1 cellular context compared by ENCODE assay signal in the genomic region with DNA sequence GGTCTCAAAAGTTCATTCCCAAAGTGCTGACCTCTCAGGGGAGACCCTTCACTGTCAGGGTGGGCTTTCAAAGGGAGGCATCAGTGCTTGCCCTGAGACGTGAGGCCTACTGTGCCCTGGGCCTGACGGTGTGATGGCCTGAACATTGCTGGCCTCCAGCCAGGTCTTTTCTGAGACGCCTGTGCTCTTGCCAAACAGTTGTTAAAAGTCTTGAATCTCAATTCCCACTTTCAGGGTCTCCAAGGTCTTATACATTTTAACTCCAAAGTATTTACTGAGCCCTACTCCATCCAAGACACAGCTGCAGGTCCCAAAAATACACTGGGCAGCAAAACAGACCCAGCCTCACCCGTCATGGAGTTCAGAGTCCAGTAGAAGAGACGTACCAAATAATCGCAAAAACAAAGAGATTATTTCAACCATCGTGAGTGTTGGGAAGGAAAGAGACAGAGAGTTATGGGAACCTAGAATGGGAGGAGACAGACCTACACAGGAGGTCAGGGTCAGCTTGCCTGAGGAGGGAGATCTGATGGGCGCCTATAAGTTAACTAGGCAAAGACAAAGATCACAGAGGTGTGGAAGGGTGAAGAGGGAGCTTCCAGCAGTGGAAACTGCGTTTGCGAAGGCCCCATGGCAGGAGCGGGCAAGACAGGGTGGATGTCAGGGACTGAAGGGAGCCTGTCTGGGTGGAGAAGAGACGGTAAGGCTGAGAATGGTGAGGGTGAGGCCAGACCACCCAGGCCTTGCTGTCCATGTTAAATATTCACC.
TF ChIP-seq lines count a peak whose summit lies in the region.

No MANE protein-coding gene starts in this region.

TF ChIP-seq in HepG2, 621 proteins besides CTCF, POLR2A, EP300 and RAD21 (continued from another document and continues in another):
- no peak for TF ChIP-seq TFE3 (CRISPR knock-in tag; IDR thresholded peaks at IDR 0.05)
- TF ChIP-seq, protein P1, sequence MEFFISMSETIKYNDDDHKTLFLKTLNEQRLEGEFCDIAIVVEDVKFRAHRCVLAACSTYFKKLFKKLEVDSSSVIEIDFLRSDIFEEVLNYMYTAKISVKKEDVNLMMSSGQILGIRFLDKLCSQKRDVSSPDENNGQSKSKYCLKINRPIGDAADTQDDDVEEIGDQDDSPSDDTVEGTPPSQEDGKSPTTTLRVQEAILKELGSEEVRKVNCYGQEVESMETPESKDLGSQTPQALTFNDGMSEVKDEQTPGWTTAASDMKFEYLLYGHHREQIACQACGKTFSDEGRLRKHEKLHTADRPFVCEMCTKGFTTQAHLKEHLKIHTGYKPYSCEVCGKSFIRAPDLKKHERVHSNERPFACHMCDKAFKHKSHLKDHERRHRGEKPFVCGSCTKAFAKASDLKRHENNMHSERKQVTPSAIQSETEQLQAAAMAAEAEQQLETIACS (CRISPR knock-in tag; IDR thresholded peaks at IDR 0.05) = no peak
- no peak for TF ChIP-seq ZKSCAN5 (CRISPR knock-in tag; IDR thresholded peaks at IDR 0.05)
- TF ChIP-seq GZF1 (CRISPR knock-in tag; IDR thresholded peaks at IDR 0.05) = no peak
- peak; percentile 75; the same call in 1 of the 2 replicates for TF ChIP-seq ZSCAN29 (CRISPR knock-in tag; conservative IDR thresholded peaks at IDR 0.05)
- no peak for TF ChIP-seq RFXANK (CRISPR knock-in tag; IDR thresholded peaks at IDR 0.05)
- no peak for TF ChIP-seq CC2D1A (CRISPR knock-in tag; IDR thresholded peaks at IDR 0.05)
- no peak for TF ChIP-seq IKZF4 (CRISPR knock-in tag; IDR thresholded peaks at IDR 0.05; ENCODE audit: borderline replicate concordance, low read depth, not compliant biosample characterization)
- TF ChIP-seq POLR2G (IDR thresholded peaks at IDR 0.05; ENCODE audit: low read depth, low read length) = peak; percentile 51
- no peak for TF ChIP-seq ZBTB2 (CRISPR knock-in tag; IDR thresholded peaks at IDR 0.05; ENCODE audit: low read depth)
- no peak for TF ChIP-seq ZNF101 (CRISPR knock-in tag; IDR thresholded peaks at IDR 0.05; ENCODE audit: borderline replicate concordance, low read depth)
- peak; percentile 89 for TF ChIP-seq ZFX (CRISPR knock-in tag; IDR thresholded peaks at IDR 0.05; ENCODE audit: low read depth)
- TF ChIP-seq RARG (CRISPR knock-in tag; IDR thresholded peaks at IDR 0.05; ENCODE audit: low read depth) = no peak
- 0 out of 2 replicates have a peak, but pooled peaks have one; percentile 8 for TF ChIP-seq ZNF547 (CRISPR knock-in tag; IDR thresholded peaks at IDR 0.05)
- no peak for TF ChIP-seq REXO4 (CRISPR knock-in tag; IDR thresholded peaks at IDR 0.05; ENCODE audit: borderline replicate concordance)
- TF ChIP-seq ZNF296 (CRISPR knock-in tag; conservative IDR thresholded peaks at IDR 0.05) = no peak
- no peak for TF ChIP-seq ZNF619 (CRISPR knock-in tag; IDR thresholded peaks at IDR 0.05)
- TF ChIP-seq ZNF780A (CRISPR knock-in tag; IDR thresholded peaks at IDR 0.05) = no peak
- TF ChIP-seq, protein P2, sequence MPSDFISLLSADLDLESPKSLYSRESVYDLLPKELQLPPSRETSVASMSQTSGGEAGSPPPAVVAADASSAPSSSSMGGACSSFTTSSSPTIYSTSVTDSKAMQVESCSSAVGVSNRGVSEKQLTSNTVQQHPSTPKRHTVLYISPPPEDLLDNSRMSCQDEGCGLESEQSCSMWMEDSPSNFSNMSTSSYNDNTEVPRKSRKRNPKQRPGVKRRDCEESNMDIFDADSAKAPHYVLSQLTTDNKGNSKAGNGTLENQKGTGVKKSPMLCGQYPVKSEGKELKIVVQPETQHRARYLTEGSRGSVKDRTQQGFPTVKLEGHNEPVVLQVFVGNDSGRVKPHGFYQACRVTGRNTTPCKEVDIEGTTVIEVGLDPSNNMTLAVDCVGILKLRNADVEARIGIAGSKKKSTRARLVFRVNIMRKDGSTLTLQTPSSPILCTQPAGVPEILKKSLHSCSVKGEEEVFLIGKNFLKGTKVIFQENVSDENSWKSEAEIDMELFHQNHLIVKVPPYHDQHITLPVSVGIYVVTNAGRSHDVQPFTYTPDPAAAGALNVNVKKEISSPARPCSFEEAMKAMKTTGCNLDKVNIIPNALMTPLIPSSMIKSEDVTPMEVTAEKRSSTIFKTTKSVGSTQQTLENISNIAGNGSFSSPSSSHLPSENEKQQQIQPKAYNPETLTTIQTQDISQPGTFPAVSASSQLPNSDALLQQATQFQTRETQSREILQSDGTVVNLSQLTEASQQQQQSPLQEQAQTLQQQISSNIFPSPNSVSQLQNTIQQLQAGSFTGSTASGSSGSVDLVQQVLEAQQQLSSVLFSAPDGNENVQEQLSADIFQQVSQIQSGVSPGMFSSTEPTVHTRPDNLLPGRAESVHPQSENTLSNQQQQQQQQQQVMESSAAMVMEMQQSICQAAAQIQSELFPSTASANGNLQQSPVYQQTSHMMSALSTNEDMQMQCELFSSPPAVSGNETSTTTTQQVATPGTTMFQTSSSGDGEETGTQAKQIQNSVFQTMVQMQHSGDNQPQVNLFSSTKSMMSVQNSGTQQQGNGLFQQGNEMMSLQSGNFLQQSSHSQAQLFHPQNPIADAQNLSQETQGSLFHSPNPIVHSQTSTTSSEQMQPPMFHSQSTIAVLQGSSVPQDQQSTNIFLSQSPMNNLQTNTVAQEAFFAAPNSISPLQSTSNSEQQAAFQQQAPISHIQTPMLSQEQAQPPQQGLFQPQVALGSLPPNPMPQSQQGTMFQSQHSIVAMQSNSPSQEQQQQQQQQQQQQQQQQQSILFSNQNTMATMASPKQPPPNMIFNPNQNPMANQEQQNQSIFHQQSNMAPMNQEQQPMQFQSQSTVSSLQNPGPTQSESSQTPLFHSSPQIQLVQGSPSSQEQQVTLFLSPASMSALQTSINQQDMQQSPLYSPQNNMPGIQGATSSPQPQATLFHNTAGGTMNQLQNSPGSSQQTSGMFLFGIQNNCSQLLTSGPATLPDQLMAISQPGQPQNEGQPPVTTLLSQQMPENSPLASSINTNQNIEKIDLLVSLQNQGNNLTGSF (CRISPR knock-in tag; IDR thresholded peaks at IDR 0.05) = no peak
- TF ChIP-seq SALL1 (CRISPR knock-in tag; IDR thresholded peaks at IDR 0.05) = no peak; the same call in 1 of the 2 replicates
- no peak for TF ChIP-seq ZSCAN20 (CRISPR knock-in tag; IDR thresholded peaks at IDR 0.05; ENCODE audit: borderline replicate concordance)
- TF ChIP-seq, protein P3, sequence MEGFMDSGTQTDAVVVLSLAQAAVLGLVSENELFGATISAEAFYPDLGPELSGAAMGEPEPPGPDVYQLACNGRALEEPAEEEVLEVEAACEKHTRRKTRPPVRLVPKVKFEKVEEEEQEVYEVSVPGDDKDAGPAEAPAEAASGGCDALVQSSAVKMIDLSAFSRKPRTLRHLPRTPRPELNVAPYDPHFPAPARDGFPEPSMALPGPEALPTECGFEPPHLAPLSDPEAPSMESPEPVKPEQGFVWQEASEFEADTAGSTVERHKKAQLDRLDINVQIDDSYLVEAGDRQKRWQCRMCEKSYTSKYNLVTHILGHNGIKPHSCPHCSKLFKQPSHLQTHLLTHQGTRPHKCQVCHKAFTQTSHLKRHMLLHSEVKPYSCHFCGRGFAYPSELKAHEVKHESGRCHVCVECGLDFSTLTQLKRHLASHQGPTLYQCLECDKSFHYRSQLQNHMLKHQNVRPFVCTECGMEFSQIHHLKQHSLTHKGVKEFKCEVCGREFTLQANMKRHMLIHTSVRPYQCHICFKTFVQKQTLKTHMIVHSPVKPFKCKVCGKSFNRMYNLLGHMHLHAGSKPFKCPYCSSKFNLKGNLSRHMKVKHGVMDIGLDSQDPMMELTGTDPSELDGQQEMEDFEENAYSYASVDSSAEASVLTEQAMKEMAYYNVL (CRISPR knock-in tag; IDR thresholded peaks at IDR 0.05; ENCODE audit: borderline replicate concordance) = no peak
- TF ChIP-seq, protein P4, sequence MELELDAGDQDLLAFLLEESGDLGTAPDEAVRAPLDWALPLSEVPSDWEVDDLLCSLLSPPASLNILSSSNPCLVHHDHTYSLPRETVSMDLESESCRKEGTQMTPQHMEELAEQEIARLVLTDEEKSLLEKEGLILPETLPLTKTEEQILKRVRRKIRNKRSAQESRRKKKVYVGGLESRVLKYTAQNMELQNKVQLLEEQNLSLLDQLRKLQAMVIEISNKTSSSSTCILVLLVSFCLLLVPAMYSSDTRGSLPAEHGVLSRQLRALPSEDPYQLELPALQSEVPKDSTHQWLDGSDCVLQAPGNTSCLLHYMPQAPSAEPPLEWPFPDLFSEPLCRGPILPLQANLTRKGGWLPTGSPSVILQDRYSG (CRISPR knock-in tag; IDR thresholded peaks at IDR 0.05) = no peak
- TF ChIP-seq GATAD2A (CRISPR knock-in tag; IDR thresholded peaks at IDR 0.05) = peak; percentile 64
- TF ChIP-seq NR2F2 (IDR thresholded peaks at IDR 0.05; ENCODE audit: borderline replicate concordance, low read depth) = peak; percentile 78; the same call in 1 of the 2 replicates
- no peak for TF ChIP-seq ZNF432 (CRISPR knock-in tag; IDR thresholded peaks at IDR 0.05; ENCODE audit: borderline replicate concordance)
- TF ChIP-seq MED13 (CRISPR knock-in tag; IDR thresholded peaks at IDR 0.05) = no peak
- TF ChIP-seq ZNF431 (CRISPR knock-in tag; IDR thresholded peaks at IDR 0.05; ENCODE audit: borderline replicate concordance, low read depth) = no peak
- TF ChIP-seq ZNF17 (CRISPR knock-in tag; IDR thresholded peaks at IDR 0.05) = no peak
- TF ChIP-seq WIZ (CRISPR knock-in tag; IDR thresholded peaks at IDR 0.05) = no peak
- no peak for TF ChIP-seq ZNF569 (CRISPR knock-in tag; IDR thresholded peaks at IDR 0.05; ENCODE audit: borderline replicate concordance)
- no peak for TF ChIP-seq ZNF530 (CRISPR knock-in tag; IDR thresholded peaks at IDR 0.05; ENCODE audit: low read depth)
- TF ChIP-seq NFIB (CRISPR knock-in tag; IDR thresholded peaks at IDR 0.05; ENCODE audit: borderline replicate concordance) = no peak
- TF ChIP-seq, protein P5, sequence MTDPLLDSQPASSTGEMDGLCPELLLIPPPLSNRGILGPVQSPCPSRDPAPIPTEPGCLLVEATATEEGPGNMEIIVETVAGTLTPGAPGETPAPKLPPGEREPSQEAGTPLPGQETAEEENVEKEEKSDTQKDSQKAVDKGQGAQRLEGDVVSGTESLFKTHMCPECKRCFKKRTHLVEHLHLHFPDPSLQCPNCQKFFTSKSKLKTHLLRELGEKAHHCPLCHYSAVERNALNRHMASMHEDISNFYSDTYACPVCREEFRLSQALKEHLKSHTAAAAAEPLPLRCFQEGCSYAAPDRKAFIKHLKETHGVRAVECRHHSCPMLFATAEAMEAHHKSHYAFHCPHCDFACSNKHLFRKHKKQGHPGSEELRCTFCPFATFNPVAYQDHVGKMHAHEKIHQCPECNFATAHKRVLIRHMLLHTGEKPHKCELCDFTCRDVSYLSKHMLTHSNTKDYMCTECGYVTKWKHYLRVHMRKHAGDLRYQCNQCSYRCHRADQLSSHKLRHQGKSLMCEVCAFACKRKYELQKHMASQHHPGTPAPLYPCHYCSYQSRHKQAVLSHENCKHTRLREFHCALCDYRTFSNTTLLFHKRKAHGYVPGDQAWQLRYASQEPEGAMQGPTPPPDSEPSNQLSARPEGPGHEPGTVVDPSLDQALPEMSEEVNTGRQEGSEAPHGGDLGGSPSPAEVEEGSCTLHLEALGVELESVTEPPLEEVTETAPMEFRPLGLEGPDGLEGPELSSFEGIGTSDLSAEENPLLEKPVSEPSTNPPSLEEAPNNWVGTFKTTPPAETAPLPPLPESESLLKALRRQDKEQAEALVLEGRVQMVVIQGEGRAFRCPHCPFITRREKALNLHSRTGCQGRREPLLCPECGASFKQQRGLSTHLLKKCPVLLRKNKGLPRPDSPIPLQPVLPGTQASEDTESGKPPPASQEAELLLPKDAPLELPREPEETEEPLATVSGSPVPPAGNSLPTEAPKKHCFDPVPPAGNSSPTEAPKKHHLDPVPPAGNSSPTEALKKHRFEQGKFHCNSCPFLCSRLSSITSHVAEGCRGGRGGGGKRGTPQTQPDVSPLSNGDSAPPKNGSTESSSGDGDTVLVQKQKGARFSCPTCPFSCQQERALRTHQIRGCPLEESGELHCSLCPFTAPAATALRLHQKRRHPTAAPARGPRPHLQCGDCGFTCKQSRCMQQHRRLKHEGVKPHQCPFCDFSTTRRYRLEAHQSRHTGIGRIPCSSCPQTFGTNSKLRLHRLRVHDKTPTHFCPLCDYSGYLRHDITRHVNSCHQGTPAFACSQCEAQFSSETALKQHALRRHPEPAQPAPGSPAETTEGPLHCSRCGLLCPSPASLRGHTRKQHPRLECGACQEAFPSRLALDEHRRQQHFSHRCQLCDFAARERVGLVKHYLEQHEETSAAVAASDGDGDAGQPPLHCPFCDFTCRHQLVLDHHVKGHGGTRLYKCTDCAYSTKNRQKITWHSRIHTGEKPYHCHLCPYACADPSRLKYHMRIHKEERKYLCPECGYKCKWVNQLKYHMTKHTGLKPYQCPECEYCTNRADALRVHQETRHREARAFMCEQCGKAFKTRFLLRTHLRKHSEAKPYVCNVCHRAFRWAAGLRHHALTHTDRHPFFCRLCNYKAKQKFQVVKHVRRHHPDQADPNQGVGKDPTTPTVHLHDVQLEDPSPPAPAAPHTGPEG (CRISPR knock-in tag; IDR thresholded peaks at IDR 0.05) = 0 out of 2 replicates have a peak, but pooled peaks have one; percentile 38
- no peak for TF ChIP-seq SRY (CRISPR knock-in tag; IDR thresholded peaks at IDR 0.05)
- TF ChIP-seq, protein P6, sequence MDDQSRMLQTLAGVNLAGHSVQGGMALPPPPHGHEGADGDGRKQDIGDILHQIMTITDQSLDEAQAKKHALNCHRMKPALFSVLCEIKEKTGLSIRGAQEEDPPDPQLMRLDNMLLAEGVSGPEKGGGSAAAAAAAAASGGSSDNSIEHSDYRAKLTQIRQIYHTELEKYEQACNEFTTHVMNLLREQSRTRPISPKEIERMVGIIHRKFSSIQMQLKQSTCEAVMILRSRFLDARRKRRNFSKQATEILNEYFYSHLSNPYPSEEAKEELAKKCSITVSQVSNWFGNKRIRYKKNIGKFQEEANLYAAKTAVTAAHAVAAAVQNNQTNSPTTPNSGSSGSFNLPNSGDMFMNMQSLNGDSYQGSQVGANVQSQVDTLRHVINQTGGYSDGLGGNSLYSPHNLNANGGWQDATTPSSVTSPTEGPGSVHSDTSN (CRISPR knock-in tag; IDR thresholded peaks at IDR 0.05; ENCODE audit: borderline replicate concordance) = no peak
- TF ChIP-seq MATR3 (CRISPR knock-in tag; IDR thresholded peaks at IDR 0.05) = no peak
- TF ChIP-seq ZNF746 (CRISPR knock-in tag; IDR thresholded peaks at IDR 0.05) = peak; percentile 76; the same call in 1 of the 2 replicates
- no peak for TF ChIP-seq CBFB (CRISPR knock-in tag; IDR thresholded peaks at IDR 0.05)
